ENCODE assay signal across 1 cellular context in the genomic region with DNA sequence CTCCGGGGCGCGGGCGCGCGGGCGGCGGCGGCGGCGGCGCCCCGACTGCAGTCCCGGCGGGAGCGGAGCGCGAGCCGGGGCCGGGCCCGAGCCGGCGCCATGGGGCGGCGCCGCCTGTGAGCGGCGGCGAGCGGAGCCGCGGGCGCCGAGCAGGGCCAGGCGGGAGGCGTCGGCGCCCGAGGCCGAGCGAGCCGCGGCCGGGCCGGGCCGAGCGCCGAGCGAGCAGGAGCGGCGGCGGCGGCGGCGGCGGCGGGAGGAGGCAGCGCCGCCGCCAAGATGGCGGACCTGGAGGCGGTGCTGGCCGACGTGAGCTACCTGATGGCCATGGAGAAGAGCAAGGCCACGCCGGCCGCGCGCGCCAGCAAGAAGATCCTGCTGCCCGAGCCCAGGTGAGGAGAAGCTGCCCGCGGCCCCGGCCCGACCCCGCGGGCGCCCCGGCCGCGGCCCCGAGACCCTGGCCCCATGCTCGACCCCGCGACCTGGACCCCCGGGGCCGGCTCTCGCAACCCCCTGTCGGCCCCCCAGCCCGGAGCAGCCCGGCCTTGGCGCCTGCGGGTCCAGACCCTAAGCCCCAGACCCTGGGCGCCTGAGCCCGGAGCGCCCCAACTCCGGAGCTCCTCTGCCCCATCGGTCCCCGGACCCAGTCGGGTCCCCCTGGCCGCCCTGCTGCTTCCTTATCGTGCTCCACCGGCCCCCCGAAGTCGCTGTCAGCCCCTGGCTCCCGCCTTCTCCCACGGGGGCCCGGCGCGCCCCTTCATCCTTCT.
A peak's percentile ranks its signal among the peaks of the same experiment; 100 is the strongest.
TF ChIP-seq lines count a peak whose summit lies in the region.

A gene (plus strand): TSS at position 50 of the 764 bp plus-strand sequence. CDS start 227 bp downstream, at position 277.

TF ChIP-seq in K562, 482 proteins besides CTCF, POLR2A, EP300 and RAD21 (continued from another document and continues in another):
- TF ChIP-seq, protein P1, sequence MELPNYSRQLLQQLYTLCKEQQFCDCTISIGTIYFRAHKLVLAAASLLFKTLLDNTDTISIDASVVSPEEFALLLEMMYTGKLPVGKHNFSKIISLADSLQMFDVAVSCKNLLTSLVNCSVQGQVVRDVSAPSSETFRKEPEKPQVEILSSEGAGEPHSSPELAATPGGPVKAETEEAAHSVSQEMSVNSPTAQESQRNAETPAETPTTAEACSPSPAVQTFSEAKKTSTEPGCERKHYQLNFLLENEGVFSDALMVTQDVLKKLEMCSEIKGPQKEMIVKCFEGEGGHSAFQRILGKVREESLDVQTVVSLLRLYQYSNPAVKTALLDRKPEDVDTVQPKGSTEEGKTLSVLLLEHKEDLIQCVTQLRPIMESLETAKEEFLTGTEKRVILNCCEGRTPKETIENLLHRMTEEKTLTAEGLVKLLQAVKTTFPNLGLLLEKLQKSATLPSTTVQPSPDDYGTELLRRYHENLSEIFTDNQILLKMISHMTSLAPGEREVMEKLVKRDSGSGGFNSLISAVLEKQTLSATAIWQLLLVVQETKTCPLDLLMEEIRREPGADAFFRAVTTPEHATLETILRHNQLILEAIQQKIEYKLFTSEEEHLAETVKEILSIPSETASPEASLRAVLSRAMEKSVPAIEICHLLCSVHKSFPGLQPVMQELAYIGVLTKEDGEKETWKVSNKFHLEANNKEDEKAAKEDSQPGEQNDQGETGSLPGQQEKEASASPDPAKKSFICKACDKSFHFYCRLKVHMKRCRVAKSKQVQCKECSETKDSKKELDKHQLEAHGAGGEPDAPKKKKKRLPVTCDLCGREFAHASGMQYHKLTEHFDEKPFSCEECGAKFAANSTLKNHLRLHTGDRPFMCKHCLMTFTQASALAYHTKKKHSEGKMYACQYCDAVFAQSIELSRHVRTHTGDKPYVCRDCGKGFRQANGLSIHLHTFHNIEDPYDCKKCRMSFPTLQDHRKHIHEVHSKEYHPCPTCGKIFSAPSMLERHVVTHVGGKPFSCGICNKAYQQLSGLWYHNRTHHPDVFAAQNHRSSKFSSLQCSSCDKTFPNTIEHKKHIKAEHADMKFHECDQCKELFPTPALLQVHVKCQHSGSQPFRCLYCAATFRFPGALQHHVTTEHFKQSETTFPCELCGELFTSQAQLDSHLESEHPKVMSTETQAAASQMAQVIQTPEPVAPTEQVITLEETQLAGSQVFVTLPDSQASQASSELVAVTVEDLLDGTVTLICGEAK (IDR thresholded peaks at IDR 0.05) = 0 out of 2 replicates have a peak, but pooled peaks have one; percentile 38
- TF ChIP-seq, protein P1 (CRISPR knock-in tag; IDR thresholded peaks at IDR 0.05) = no peak
- TF ChIP-seq, protein P2, sequence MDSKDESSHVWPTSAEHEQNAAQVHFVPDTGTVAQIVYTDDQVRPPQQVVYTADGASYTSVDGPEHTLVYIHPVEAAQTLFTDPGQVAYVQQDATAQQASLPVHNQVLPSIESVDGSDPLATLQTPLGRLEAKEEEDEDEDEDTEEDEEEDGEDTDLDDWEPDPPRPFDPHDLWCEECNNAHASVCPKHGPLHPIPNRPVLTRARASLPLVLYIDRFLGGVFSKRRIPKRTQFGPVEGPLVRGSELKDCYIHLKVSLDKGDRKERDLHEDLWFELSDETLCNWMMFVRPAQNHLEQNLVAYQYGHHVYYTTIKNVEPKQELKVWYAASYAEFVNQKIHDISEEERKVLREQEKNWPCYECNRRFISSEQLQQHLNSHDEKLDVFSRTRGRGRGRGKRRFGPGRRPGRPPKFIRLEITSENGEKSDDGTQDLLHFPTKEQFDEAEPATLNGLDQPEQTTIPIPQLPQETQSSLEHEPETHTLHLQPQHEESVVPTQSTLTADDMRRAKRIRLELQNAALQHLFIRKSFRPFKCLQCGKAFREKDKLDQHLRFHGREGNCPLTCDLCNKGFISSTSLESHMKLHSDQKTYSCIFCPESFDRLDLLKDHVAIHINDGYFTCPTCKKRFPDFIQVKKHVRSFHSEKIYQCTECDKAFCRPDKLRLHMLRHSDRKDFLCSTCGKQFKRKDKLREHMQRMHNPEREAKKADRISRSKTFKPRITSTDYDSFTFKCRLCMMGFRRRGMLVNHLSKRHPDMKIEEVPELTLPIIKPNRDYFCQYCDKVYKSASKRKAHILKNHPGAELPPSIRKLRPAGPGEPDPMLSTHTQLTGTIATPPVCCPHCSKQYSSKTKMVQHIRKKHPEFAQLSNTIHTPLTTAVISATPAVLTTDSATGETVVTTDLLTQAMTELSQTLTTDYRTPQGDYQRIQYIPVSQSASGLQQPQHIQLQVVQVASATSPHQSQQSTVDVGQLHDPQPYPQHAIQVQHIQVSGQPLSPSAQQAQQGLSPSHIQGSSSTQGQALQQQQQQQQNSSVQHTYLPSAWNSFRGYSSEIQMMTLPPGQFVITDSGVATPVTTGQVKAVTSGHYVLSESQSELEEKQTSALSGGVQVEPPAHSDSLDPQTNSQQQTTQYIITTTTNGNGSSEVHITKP (IDR thresholded peaks at IDR 0.05; ENCODE audit: partially characterized antibody) = no peak
- no peak for TF ChIP-seq MEIS2 (IDR thresholded peaks at IDR 0.05; ENCODE audit: partially characterized antibody)
- TF ChIP-seq, protein P3, sequence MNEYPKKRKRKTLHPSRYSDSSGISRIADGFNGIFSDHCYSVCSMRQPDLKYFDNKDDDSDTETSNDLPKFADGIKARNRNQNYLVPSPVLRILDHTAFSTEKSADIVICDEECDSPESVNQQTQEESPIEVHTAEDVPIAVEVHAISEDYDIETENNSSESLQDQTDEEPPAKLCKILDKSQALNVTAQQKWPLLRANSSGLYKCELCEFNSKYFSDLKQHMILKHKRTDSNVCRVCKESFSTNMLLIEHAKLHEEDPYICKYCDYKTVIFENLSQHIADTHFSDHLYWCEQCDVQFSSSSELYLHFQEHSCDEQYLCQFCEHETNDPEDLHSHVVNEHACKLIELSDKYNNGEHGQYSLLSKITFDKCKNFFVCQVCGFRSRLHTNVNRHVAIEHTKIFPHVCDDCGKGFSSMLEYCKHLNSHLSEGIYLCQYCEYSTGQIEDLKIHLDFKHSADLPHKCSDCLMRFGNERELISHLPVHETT (CRISPR knock-in tag; conservative IDR thresholded peaks at IDR 0.05 in 1 of 2, IDR thresholded peaks at IDR 0.05 in 1 of 2) = peak in 1 of 2 experiments; percentile 63; a peak in 1 of 4 replicates
- TF ChIP-seq, protein P4, sequence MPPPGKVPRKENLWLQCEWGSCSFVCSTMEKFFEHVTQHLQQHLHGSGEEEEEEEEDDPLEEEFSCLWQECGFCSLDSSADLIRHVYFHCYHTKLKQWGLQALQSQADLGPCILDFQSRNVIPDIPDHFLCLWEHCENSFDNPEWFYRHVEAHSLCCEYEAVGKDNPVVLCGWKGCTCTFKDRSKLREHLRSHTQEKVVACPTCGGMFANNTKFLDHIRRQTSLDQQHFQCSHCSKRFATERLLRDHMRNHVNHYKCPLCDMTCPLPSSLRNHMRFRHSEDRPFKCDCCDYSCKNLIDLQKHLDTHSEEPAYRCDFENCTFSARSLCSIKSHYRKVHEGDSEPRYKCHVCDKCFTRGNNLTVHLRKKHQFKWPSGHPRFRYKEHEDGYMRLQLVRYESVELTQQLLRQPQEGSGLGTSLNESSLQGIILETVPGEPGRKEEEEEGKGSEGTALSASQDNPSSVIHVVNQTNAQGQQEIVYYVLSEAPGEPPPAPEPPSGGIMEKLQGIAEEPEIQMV (tag; conservative IDR thresholded peaks at IDR 0.05; ENCODE audit: low read depth) = no peak
- TF ChIP-seq PHF8 (IDR thresholded peaks at IDR 0.05; ENCODE audit: borderline replicate concordance, low read length) = peak; percentile 55; the same call in 1 of the 2 replicates
- no peak for TF ChIP-seq SMAD2 (IDR thresholded peaks at IDR 0.05; ENCODE audit: low read depth, low read length)
- TF ChIP-seq YY1 (IDR thresholded peaks at IDR 0.05; ENCODE audit: borderline replicate concordance in 1 of 3, control insufficient read depth in 1 of 3, extremely low read depth in 1 of 3, insufficient read depth in 3 of 3, insufficient read length in 1 of 3, insufficient replicate concordance in 2 of 3, low read depth in 1 of 3, low read length in 2 of 3) = peak; percentile 71 to 94 (median 89)
- no peak for TF ChIP-seq THRAP3 (IDR thresholded peaks at IDR 0.05; ENCODE audit: borderline replicate concordance)
- TF ChIP-seq DNMT1 (IDR thresholded peaks at IDR 0.05) = no peak
- no peak for TF ChIP-seq ERF (CRISPR knock-in tag; IDR thresholded peaks at IDR 0.05)
- no peak for TF ChIP-seq FIP1L1 (IDR thresholded peaks at IDR 0.05; ENCODE audit: low read depth, low read length, poor library complexity, severe bottlenecking)
- TF ChIP-seq ZBTB7A (IDR thresholded peaks at IDR 0.05; ENCODE audit: borderline replicate concordance, control insufficient read depth, low read depth, low read length) = peak; percentile 59; the same call in 1 of the 2 replicates
- TF ChIP-seq CCNT2 (IDR thresholded peaks at IDR 0.05; ENCODE audit: borderline replicate concordance, extremely low read depth, insufficient read length, low read depth, low read length) = peak; percentile 5
- TF ChIP-seq TBP (optimal IDR thresholded peaks at IDR 0.05; ENCODE audit: low read depth, low read length) = peak; percentile 33
- TF ChIP-seq ILF3 (IDR thresholded peaks at IDR 0.05; ENCODE audit: borderline replicate concordance) = no peak
- TF ChIP-seq RHOXF2B (CRISPR knock-in tag; conservative IDR thresholded peaks at IDR 0.05) = no peak
- no peak for TF ChIP-seq HDAC8 (tag; IDR thresholded peaks at IDR 0.05)
- no peak for TF ChIP-seq ZNF699 (CRISPR knock-in tag; IDR thresholded peaks at IDR 0.05; ENCODE audit: insufficient replicate concordance)
- TF ChIP-seq KLF13 (tag; IDR thresholded peaks at IDR 0.05; ENCODE audit: borderline replicate concordance, low read depth) = no peak
- no peak for TF ChIP-seq KAT2B (IDR thresholded peaks at IDR 0.05; ENCODE audit: low read depth, low read length)
- 0 out of 2 replicates have a peak, but pooled peaks have one; percentile 20 for TF ChIP-seq FOXP1 (CRISPR knock-in tag; IDR thresholded peaks at IDR 0.05)
- TF ChIP-seq BHLHE40 (IDR thresholded peaks at IDR 0.05; ENCODE audit: low read length) = no peak
- no peak for TF ChIP-seq RBM39 (optimal IDR thresholded peaks at IDR 0.05; ENCODE audit: low read depth, low read length)
- no peak for TF ChIP-seq KDM2B (CRISPR knock-in tag; IDR thresholded peaks at IDR 0.05)
- TF ChIP-seq MAFG (tag; conservative IDR thresholded peaks at IDR 0.05) = no peak
- TF ChIP-seq ZKSCAN1 (IDR thresholded peaks at IDR 0.05; ENCODE audit: low read depth, low read length) = no peak
- TF ChIP-seq, protein P5, sequence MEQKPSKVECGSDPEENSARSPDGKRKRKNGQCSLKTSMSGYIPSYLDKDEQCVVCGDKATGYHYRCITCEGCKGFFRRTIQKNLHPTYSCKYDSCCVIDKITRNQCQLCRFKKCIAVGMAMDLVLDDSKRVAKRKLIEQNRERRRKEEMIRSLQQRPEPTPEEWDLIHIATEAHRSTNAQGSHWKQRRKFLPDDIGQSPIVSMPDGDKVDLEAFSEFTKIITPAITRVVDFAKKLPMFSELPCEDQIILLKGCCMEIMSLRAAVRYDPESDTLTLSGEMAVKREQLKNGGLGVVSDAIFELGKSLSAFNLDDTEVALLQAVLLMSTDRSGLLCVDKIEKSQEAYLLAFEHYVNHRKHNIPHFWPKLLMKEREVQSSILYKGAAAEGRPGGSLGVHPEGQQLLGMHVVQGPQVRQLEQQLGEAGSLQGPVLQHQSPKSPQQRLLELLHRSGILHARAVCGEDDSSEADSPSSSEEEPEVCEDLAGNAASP (IDR thresholded peaks at IDR 0.05) = no peak
- no peak for TF ChIP-seq EP400 (IDR thresholded peaks at IDR 0.05)
- TF ChIP-seq PCBP1 (IDR thresholded peaks at IDR 0.05; ENCODE audit: low read depth, low read length, poor library complexity, severe bottlenecking) = peak; percentile 6
- TF ChIP-seq CBX1 (IDR thresholded peaks at IDR 0.05; ENCODE audit: low read depth) = no peak; the same call in 1 of the 2 replicates
- TF ChIP-seq, protein P6, sequence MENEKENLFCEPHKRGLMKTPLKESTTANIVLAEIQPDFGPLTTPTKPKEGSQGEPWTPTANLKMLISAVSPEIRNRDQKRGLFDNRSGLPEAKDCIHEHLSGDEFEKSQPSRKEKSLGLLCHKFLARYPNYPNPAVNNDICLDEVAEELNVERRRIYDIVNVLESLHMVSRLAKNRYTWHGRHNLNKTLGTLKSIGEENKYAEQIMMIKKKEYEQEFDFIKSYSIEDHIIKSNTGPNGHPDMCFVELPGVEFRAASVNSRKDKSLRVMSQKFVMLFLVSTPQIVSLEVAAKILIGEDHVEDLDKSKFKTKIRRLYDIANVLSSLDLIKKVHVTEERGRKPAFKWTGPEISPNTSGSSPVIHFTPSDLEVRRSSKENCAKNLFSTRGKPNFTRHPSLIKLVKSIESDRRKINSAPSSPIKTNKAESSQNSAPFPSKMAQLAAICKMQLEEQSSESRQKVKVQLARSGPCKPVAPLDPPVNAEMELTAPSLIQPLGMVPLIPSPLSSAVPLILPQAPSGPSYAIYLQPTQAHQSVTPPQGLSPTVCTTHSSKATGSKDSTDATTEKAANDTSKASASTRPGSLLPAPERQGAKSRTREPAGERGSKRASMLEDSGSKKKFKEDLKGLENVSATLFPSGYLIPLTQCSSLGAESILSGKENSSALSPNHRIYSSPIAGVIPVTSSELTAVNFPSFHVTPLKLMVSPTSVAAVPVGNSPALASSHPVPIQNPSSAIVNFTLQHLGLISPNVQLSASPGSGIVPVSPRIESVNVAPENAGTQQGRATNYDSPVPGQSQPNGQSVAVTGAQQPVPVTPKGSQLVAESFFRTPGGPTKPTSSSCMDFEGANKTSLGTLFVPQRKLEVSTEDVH (IDR thresholded peaks at IDR 0.05; ENCODE audit: low read depth, partially characterized antibody) = no peak
- no peak for TF ChIP-seq SMAD1 (IDR thresholded peaks at IDR 0.05; ENCODE audit: low read depth, low read length, partially characterized antibody)
- no peak for TF ChIP-seq CHD4 (IDR thresholded peaks at IDR 0.05; ENCODE audit: insufficient read depth, insufficient replicate concordance, low read depth, low read length, poor library complexity, severe bottlenecking)
- peak; percentile 61 for TF ChIP-seq HMGN3 (IDR thresholded peaks at IDR 0.05; ENCODE audit: borderline replicate concordance, extremely low read depth, insufficient read length, low read depth, low read length)
- TF ChIP-seq ZNF274 (IDR thresholded peaks at IDR 0.05; ENCODE audit: borderline replicate concordance, low read depth, low read length) = no peak
